ENCODE assay signal across 20 cellular contexts in the genomic region with DNA sequence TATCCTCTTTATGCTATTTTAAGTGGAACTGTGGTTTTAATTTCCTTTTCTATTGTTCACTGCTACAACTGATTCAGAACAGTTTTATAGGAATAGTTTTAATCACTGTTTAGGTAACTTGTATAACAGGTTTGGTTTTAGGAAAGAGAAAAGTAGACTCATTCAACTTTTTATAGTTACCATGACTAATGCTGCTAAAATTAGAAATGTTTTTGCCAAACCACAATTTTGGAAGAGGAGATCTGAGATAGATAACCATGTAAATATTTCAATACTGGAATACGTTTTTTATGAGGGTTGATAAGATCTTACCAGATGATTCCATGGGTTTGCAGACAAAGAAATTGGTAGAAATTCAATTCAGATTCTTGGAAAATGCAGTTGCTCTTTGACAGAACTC.
DNase-seq lines count a peak whose midpoint lies in the region; ATAC-seq, FAIRE-seq and TF ChIP-seq lines count a peak whose summit lies in the region.
"Had no signal": no experiment of that assay in that cellular context is flagged by ENCODE, and none has a peak within 500 bp of the region (broad histone marks: within the 10 kb centered on the region; RNA-seq: fewer than 3 reads in every experiment).

No MANE protein-coding gene starts in this region.

- WGBS in suprapubic skin, result 9% methylated on average over 1 of the region's 1 CpG

- peak; percentile 41 for DNase-seq in A172 (ENCODE audit: low spot score)
- peak; percentile 11 for DNase-seq in HFF-Myc (ENCODE audit: extremely low read depth, low read depth)
- no peak for DNase-seq in RWPE2 (ENCODE audit: low spot score)
- peak; percentile 60 for DNase-seq in epithelial cell of prostate (ENCODE audit: low read depth, low spot score)
- no peak for DNase-seq in Kasumi-1 (lab: John Stamatoyannopoulos, UW)
- no peak for DNase-seq in suprapubic skin (ENCODE audit: low spot score in 2 of 2)
- DNase-seq in HTR-8/SVneo (ENCODE audit: insufficient read length, low spot score), result no peak
- DNase-seq in hippocampal formation (lab: John Stamatoyannopoulos, UW), result no peak
- DNase-seq: activated CD4-positive, alpha-beta T cell treated with anti-CD3 and anti-CD28 coated beads, Interleukin-2, amount 10 ng/mL, durations not matched to agents 24 days and 14 days; activated effector memory CD4-positive, alpha-beta T cell treated with anti-CD3 and anti-CD28 coated beads, Interleukin-2, amount 50 U/mL, for 16 hours; CD4-positive, alpha-beta memory T cell; endodermal cell; GM23248; KBM-7; NCI-H69; psoas muscle; SW 1271 had no signal

- no peak for TF ChIP-seq EP300 in suprapubic skin (IDR thresholded peaks at IDR 0.05)

- H3K4me3 ChIP-seq in HFF-Myc (replicated peaks; ENCODE audit: low read depth, low read length) (no peak overlapping the region), RWPE2 (ENCODE audit: severe bottlenecking) (no peak overlapping the region), suprapubic skin (no peak overlapping the region)
- H3K4me3 ChIP-seq: GM23248, neural progenitor cell, psoas muscle had no signal

- H3K4me1 ChIP-seq in RWPE2 (ENCODE audit: insufficient read depth, poor library complexity, severe bottlenecking), result no peaks in the 10 kb centered on the region
- H3K4me1 ChIP-seq in suprapubic skin, result no peaks in the 10 kb centered on the region
- H3K4me1 ChIP-seq: neural progenitor cell, psoas muscle had no signal

- H3K27me3 ChIP-seq in RWPE2 (ENCODE audit: insufficient read depth, poor library complexity, severe bottlenecking) (peaks cover 6% of the 10 kb centered on the region), suprapubic skin (no peaks in the 10 kb centered on the region)
- H3K27me3 ChIP-seq: neural progenitor cell had no signal

- no peak overlapping the region for H3K27ac ChIP-seq in RWPE2 (ENCODE audit: poor library complexity, severe bottlenecking)
- H3K27ac ChIP-seq in epithelial cell of prostate, result no peak overlapping the region
- no peak overlapping the region for H3K27ac ChIP-seq in suprapubic skin
- H3K27ac ChIP-seq: GM23248, neural progenitor cell, psoas muscle had no signal

- TF ChIP-seq CTCF in HFF-Myc (IDR thresholded peaks at IDR 0.05; ENCODE audit: low read depth, low read length, missing control alignments) (no peak), RWPE2 (IDR thresholded peaks at IDR 0.05; ENCODE audit: poor library complexity, severe bottlenecking) (no peak), suprapubic skin (IDR thresholded peaks at IDR 0.05) (no peak)

- peak; percentile 40; the same call in 2 of the 3 replicates for ATAC-seq in RWPE2 (ENCODE audit: low read depth)
- ATAC-seq: psoas muscle had no signal

- no peak for FAIRE-seq in HTR-8/SVneo (lab: Jason Lieb, UNC)
- FAIRE-seq: frontal cortex, GM18507 had no signal

- no peak for TF ChIP-seq POLR2A in suprapubic skin (IDR thresholded peaks at IDR 0.05)

- no peaks in the 10 kb centered on the region for H3K36me3 ChIP-seq in RWPE2 (ENCODE audit: low read depth)
- no peaks in the 10 kb centered on the region for H3K36me3 ChIP-seq in suprapubic skin
- H3K36me3 ChIP-seq: neural progenitor cell had no signal

- H3K9me3 ChIP-seq in RWPE2 (ENCODE audit: severe bottlenecking) (no peaks in the 10 kb centered on the region), suprapubic skin (no peaks in the 10 kb centered on the region)
- H3K9me3 ChIP-seq: psoas muscle had no signal

Comparison
In these comparisons a context has a peak if more than half of its experiments do, and no peak if none do; other contexts are left out.
1. DNase-seq: peak in A172 (single experiment), HFF-Myc (single experiment) and epithelial cell of prostate (single experiment); none in RWPE2 (single experiment), Kasumi-1 (0 of 2), suprapubic skin (0 of 2), HTR-8/SVneo (single experiment) and hippocampal formation (0 of 2).